Comparison of ENCODE assay signal across 12 cellular contexts in genomic region chr3:61926913-61927312, GRCh38.
DNase-seq lines count a peak whose midpoint lies in the region; ATAC-seq and TF ChIP-seq lines count a peak whose summit lies in the region.
"Had no signal": no experiment of that assay in that cellular context is flagged by ENCODE, and none has a peak within 500 bp of the region (broad histone marks: within the 10 kb centered on the region; RNA-seq: fewer than 3 reads in every experiment).

No MANE protein-coding gene starts in this region.

- TF ChIP-seq POLR2A in esophagus muscularis mucosa (IDR thresholded peaks at IDR 0.05; ENCODE audit: low read depth) (no peak), upper lobe of left lung (IDR thresholded peaks at IDR 0.05) (no peak)

- TF ChIP-seq EP300 in esophagus muscularis mucosa (IDR thresholded peaks at IDR 0.05) (no peak), upper lobe of left lung (IDR thresholded peaks at IDR 0.05) (no peak)

- peak overlapping the region; percentile 40 for H3K27ac Mint-ChIP-seq in mesothelial cell of epicardium
- H3K27ac Mint-ChIP-seq: activated T-helper 1 cell treated with anti-CD3 and anti-CD28 coated beads, Interleukin-12 subunit alpha, Interleukin-12 subunit beta, Interleukin-2, Interleukin-4 antibody, amounts not matched to agents 30 ng/mL and 10 ng/mL and 1 ng/mL, durations not matched to agents 14 hours and 24 hours and 36 hours had no signal

- no peaks in the 10 kb centered on the region for H3K36me3 Mint-ChIP-seq in mesothelial cell of epicardium

- peaks cover 52 to 66% (median 63%) of the 10 kb centered on the region in 4 donors for H3K4me1 ChIP-seq in esophagus muscularis mucosa
- H3K4me1 ChIP-seq in upper lobe of left lung, result peaks cover 8 to 30% (median 19%) of the 10 kb centered on the region in 4 donors

- intact Hi-C loops in esophagus muscularis mucosa (cut with DNase I), result loop anchor here (5.0 to 10.0 kb wide), 2 partner anchors 65 to 362 kb away; partner anchors contain the start of gene PTPRG

- H3K9me3 ChIP-seq in SK-N-MC (ENCODE audit: low read depth, low read length) (no peaks in the 10 kb centered on the region), esophagus muscularis mucosa (no peaks in the 10 kb centered on the region), upper lobe of left lung (no peaks in the 10 kb centered on the region)

- H3K27ac ChIP-seq in SK-N-MC (peak overlapping the region; percentile 81), esophagus muscularis mucosa (replicated peaks in 1 of 4) (peak overlapping the region; percentile 69 to 76 (median 74)), upper lobe of left lung (peak overlapping the region in 3 of 4 donors; percentile 23 to 60 (median 28))
- H3K27ac ChIP-seq: PC-9, VCaP had no signal

- H3K36me3 ChIP-seq in SK-N-MC (ENCODE audit: insufficient read depth, low read length) (no peaks in the 10 kb centered on the region), esophagus muscularis mucosa (no peaks in the 10 kb centered on the region), upper lobe of left lung (no peaks in the 10 kb centered on the region)

- no peak for TF ChIP-seq CTCF in esophagus muscularis mucosa (IDR thresholded peaks at IDR 0.05)
- TF ChIP-seq CTCF in mesothelial cell of epicardium (IDR thresholded peaks at IDR 0.05; ENCODE audit: unreplicated experiment), result no peak
- TF ChIP-seq CTCF in upper lobe of left lung (IDR thresholded peaks at IDR 0.05), result no peak

- H3K9me3 Mint-ChIP-seq in mesothelial cell of epicardium, result no peaks in the 10 kb centered on the region
- H3K9me3 Mint-ChIP-seq: activated T-helper 1 cell treated with anti-CD3 and anti-CD28 coated beads, Interleukin-12 subunit alpha, Interleukin-12 subunit beta, Interleukin-2, Interleukin-4 antibody, amounts not matched to agents 30 ng/mL and 10 ng/mL and 1 ng/mL, durations not matched to agents 14 hours and 24 hours and 36 hours had no signal

- H3K4me3 Mint-ChIP-seq in mesothelial cell of epicardium, result no peak overlapping the region
- H3K4me3 Mint-ChIP-seq: activated T-helper 1 cell treated with anti-CD3 and anti-CD28 coated beads, Interleukin-12 subunit alpha, Interleukin-12 subunit beta, Interleukin-2, Interleukin-4 antibody, amounts not matched to agents 30 ng/mL and 10 ng/mL and 1 ng/mL, durations not matched to agents 14 hours and 24 hours and 36 hours had no signal

- no peak for DNase-seq in SK-N-MC (ENCODE audit: low read depth, low spot score)
- DNase-seq in esophagus muscularis mucosa (ENCODE audit: extremely low spot score), result no peak
- DNase-seq in mesothelial cell of epicardium (ENCODE audit: low spot score in 2 of 2, unreplicated experiment in 2 of 2), result no peak
- no peak for DNase-seq in upper lobe of left lung
- no peak for DNase-seq in iPS-NIHi7 (ENCODE audit: extremely low spot score)
- DNase-seq in SHP77 treated with DMSO at 0.1 percent for 48 hours (lab: John Stamatoyannopoulos, UW), result no peak
- DNase-seq: NCI-H2171, PC-9 had no signal

- no peak overlapping the region for H3K9ac ChIP-seq in SK-N-MC (ENCODE audit: insufficient read length)

- ATAC-seq in upper lobe of left lung (ENCODE audit: low FRiP score in 2 of 2) (peak in 1 of 2 donors; percentile 4), HG02571 (IDR thresholded peaks at IDR 0.05; ENCODE audit: unreplicated experiment) (no peak), HG03135 (IDR thresholded peaks at IDR 0.05; ENCODE audit: unreplicated experiment) (no peak)

- WGBS in esophagus muscularis mucosa, result 22% methylated on average over 3 of the region's 3 CpGs
- 38 to 44% methylated on average over 3 of the region's 3 CpGs for WGBS in upper lobe of left lung, 2 donors

- H3K27me3 Mint-ChIP-seq in mesothelial cell of epicardium (ENCODE audit: low read depth), result no peaks in the 10 kb centered on the region

- H3K4me3 ChIP-seq in SK-N-MC (peak overlapping the region; percentile 38), esophagus muscularis mucosa (peak overlapping the region in 1 of 4 donors; percentile 6), upper lobe of left lung (no peak overlapping the region)
- H3K4me3 ChIP-seq: PC-9 had no signal

- H3K27me3 ChIP-seq in esophagus muscularis mucosa (no peaks in the 10 kb centered on the region), upper lobe of left lung (no peaks in the 10 kb centered on the region)

- H3K4me1 Mint-ChIP-seq in mesothelial cell of epicardium, result peaks cover 19% of the 10 kb centered on the region

Comparison
In these comparisons a context has a peak if more than half of its experiments do, and no peak if none do; other contexts are left out.
1. H3K27ac ChIP-seq: peak in every context shown above with its lines; median percentile 81 in SK-N-MC; 74 in esophagus muscularis mucosa; 28 in upper lobe of left lung.